ENCODE assay signal across 20 cellular contexts in genomic region chr9:112042244-112042638, GRCh38.
DNase-seq lines count a peak whose midpoint lies in the region; ATAC-seq and TF ChIP-seq lines count a peak whose summit lies in the region.
"Had no signal": no experiment of that assay in that cellular context is flagged by ENCODE, and none has a peak within 500 bp of the region (broad histone marks: within the 10 kb centered on the region; RNA-seq: fewer than 3 reads in every experiment).

No MANE protein-coding gene starts in this region.

- no peak overlapping the region for H3K4me3 Mint-ChIP-seq in progenitor cell of endocrine pancreas (ENCODE audit: low read depth)
- H3K4me3 Mint-ChIP-seq: activated CD8-positive, alpha-beta T cell treated with anti-CD3 and anti-CD28 coated beads for 36 hours; activated naive CD8-positive, alpha-beta T cell; B cell had no signal

- no peaks in the 10 kb centered on the region for H3K27me3 Mint-ChIP-seq in progenitor cell of endocrine pancreas
- H3K27me3 Mint-ChIP-seq: B cell had no signal

- H3K9me3 ChIP-seq in SJCRH30 (replicated peaks), result peaks cover 4% of the 10 kb centered on the region; the same call in 1 of the 2 replicates
- no peaks in the 10 kb centered on the region for H3K9me3 ChIP-seq in Peyer's patch
- no peaks in the 10 kb centered on the region for H3K9me3 ChIP-seq in aorta (ENCODE audit: control insufficient read depth, low read length)
- H3K9me3 ChIP-seq: testis had no signal

- ATAC-seq in HG02623 (IDR thresholded peaks at IDR 0.05; ENCODE audit: unreplicated experiment) (no peak), aorta (ENCODE audit: low FRiP score) (no peak)
- ATAC-seq: activated CD8-positive, alpha-beta T cell treated with anti-CD3 and anti-CD28 coated beads for 36 hours had no signal

- H3K27me3 ChIP-seq in SJCRH30 (no peaks in the 10 kb centered on the region), Peyer's patch (no peaks in the 10 kb centered on the region), aorta (ENCODE audit: control insufficient read depth in 1 of 2, insufficient read depth in 2 of 2, low read length in 1 of 2) (no peaks in the 10 kb centered on the region)
- H3K27me3 ChIP-seq: dorsolateral prefrontal cortex, testis had no signal

- H3K4me3 ChIP-seq in SJCRH30, result no peak overlapping the region
- H3K4me3 ChIP-seq in Peyer's patch, result no peak overlapping the region
- no peak overlapping the region for H3K4me3 ChIP-seq in aorta (ENCODE audit: low read length in 2 of 2)
- H3K4me3 ChIP-seq: dorsolateral prefrontal cortex, testis had no signal

- peaks cover 24% of the 10 kb centered on the region for H3K36me3 Mint-ChIP-seq in progenitor cell of endocrine pancreas (ENCODE audit: insufficient read depth)

- H3K9me3 Mint-ChIP-seq in progenitor cell of endocrine pancreas (ENCODE audit: low read depth), result no peaks in the 10 kb centered on the region
- H3K9me3 Mint-ChIP-seq: activated CD8-positive, alpha-beta T cell treated with anti-CD3 and anti-CD28 coated beads for 36 hours had no signal

- peak overlapping the region; percentile 47 for H3K27ac Mint-ChIP-seq in progenitor cell of endocrine pancreas
- H3K27ac Mint-ChIP-seq: activated CD8-positive, alpha-beta T cell treated with anti-CD3 and anti-CD28 coated beads for 36 hours; activated naive CD8-positive, alpha-beta T cell; B cell had no signal

- TF ChIP-seq CTCF in progenitor cell of endocrine pancreas (IDR thresholded peaks at IDR 0.05; ENCODE audit: unreplicated experiment), result no peak
- no peak for TF ChIP-seq CTCF in Peyer's patch (IDR thresholded peaks at IDR 0.05)

- H3K27ac ChIP-seq in SJCRH30, result peak overlapping the region; percentile 82
- peak overlapping the region; percentile 78 for H3K27ac ChIP-seq in epithelial cell of prostate
- no peak overlapping the region for H3K27ac ChIP-seq in Peyer's patch
- H3K27ac ChIP-seq in aorta (ENCODE audit: low read depth in 1 of 2, low read length in 2 of 2), result no peak overlapping the region
- H3K27ac ChIP-seq: dorsolateral prefrontal cortex, testis had no signal

- in situ Hi-C loops in G401 (cut with HindIII; ENCODE audit: low sequenced_read_pairs), result no loop called here

- 77 to 88% methylated on average over 3 of the region's 3 CpGs for WGBS in aorta, 2 donors

- no peak for TF ChIP-seq POLR2A in Peyer's patch (IDR thresholded peaks at IDR 0.05)

- intact Hi-C loops in aorta (cut with DNase I), result no loop called here

- no peaks in the 10 kb centered on the region for H3K36me3 ChIP-seq in SJCRH30
- no peaks in the 10 kb centered on the region for H3K36me3 ChIP-seq in Peyer's patch
- no peaks in the 10 kb centered on the region for H3K36me3 ChIP-seq in aorta (ENCODE audit: control insufficient read depth in 1 of 2, insufficient read depth in 2 of 2, low read length in 1 of 2)

- peaks cover 38% of the 10 kb centered on the region for H3K4me1 ChIP-seq in SJCRH30
- H3K4me1 ChIP-seq in Peyer's patch, result no peaks in the 10 kb centered on the region
- H3K4me1 ChIP-seq in aorta (ENCODE audit: control insufficient read depth in 1 of 2, insufficient read depth in 2 of 2, low read length in 2 of 2), result no peaks in the 10 kb centered on the region
- H3K4me1 ChIP-seq: testis had no signal

- DNase-seq in G401 (ENCODE audit: low spot score), result peak; percentile 50
- DNase-seq in SJCRH30, result no peak
- DNase-seq in epithelial cell of prostate (ENCODE audit: low read depth, low spot score), result no peak
- no peak for DNase-seq in progenitor cell of endocrine pancreas (ENCODE audit: low spot score, unreplicated experiment)
- no peak for DNase-seq in Peyer's patch
- DNase-seq in aorta, result no peak
- DNase-seq in DMS79 (lab: John Stamatoyannopoulos, UW), result no peak
- DNase-seq: activated CD8-positive, alpha-beta T cell treated with anti-CD3 and anti-CD28 coated beads for 36 hours; activated T-cell treated with anti-CD3 and anti-CD28 coated beads, Interleukin-2, amount 50 U/mL, for 48 hours; dorsolateral prefrontal cortex; Kasumi-1; NCI-H1105 treated with DMSO at 0.1 percent for 48 hours; NCI-H526; occipital lobe; stimulated activated CD4-positive, alpha-beta T cell treated with anti-CD3 and anti-CD28 coated beads, Interleukin-4, amount 100 ng/mL, for 24 hours; stimulated activated CD8-positive, alpha-beta memory T cell treated with anti-CD3 and anti-CD28 coated beads, Interleukin-4, amount 100 ng/mL, for 48 hours; testis had no signal

- H3K4me1 Mint-ChIP-seq in progenitor cell of endocrine pancreas (ENCODE audit: low read depth), result peaks cover 11% of the 10 kb centered on the region

Comparison
In these comparisons a context has a peak if more than half of its experiments do, and no peak if none do; other contexts are left out.
1. H3K27ac ChIP-seq: peak in SJCRH30 (single experiment) and epithelial cell of prostate (single experiment); none in Peyer's patch (0 of 4) and aorta (0 of 2).